ENCODE assay signal across 8 cellular contexts in the genomic region with DNA sequence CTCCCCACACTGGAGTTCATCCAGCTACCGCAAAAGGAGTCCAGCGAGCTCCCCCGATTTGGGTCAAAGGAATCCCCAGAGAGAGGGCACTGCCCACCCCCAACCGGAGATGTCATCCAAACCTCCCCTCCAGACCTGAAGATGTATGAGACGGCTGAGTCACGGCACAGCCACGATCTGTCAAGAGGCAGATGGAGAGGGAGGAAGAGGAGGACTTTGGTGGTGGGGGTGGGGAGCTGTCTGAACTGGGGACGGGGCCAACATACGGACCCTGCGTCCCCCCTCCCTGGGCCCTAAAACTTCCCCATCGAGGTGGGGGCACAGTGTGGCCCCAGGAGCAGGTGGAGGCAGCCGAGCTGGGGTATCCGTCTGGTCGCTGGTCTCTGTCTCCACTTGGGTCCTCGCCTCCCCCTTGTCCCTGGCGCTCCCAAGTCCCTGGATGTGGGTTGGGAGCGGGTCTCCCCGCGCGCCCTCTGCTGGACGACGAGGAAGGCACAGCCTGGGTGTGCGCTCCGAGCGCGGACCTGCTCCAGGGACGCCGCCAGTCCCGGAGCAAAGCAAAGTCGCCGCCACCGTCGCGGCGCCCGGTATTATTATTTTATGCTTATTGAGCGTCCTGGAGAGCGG. TPM values are rescaled to one million over a fixed set of nuclear protein-coding genes. Genes with fewer than 3 reads are reported as not detected.
DNase-seq lines count a peak whose midpoint lies in the region; ATAC-seq and TF ChIP-seq lines count a peak whose summit lies in the region.

No MANE protein-coding gene starts in this region.

- POLR2A ChIA-PET in Caco-2 (lab: Charles Lee) = interaction anchor here (0.5 kb wide), 1 partner anchor 37 kb away, joined by 10 read pairs; no protein-coding TSS in a partner anchor

- TF ChIP-seq POLR2A in esophagus squamous epithelium (IDR thresholded peaks at IDR 0.05) = no peak
- TF ChIP-seq POLR2A in tibial nerve (IDR thresholded peaks at IDR 0.05) = no peak

- peaks cover 9% of the 10 kb centered on the region for H3K4me1 Mint-ChIP-seq in Caco-2 (ENCODE audit: low read depth, unreplicated experiment)
- H3K4me1 Mint-ChIP-seq in activated T-cell treated with anti-CD3 and anti-CD28 coated beads, Interleukin-2, amount 50 U/mL, for 24 hours (ENCODE audit: low read depth) = peaks cover 76% of the 10 kb centered on the region

- H3K9me3 Mint-ChIP-seq in Caco-2 (ENCODE audit: unreplicated experiment) = no peaks in the 10 kb centered on the region
- no peaks in the 10 kb centered on the region for H3K9me3 Mint-ChIP-seq in activated T-cell treated with anti-CD3 and anti-CD28 coated beads, Interleukin-2, amount 50 U/mL, for 24 hours

- H3K4me1 ChIP-seq in Caco-2 = peaks cover 15% of the 10 kb centered on the region
- peaks cover 24 to 45% (median 28%) of the 10 kb centered on the region in 3 donors for H3K4me1 ChIP-seq in esophagus squamous epithelium
- peaks cover 12 to 15% of the 10 kb centered on the region in 2 donors for H3K4me1 ChIP-seq in mucosa of rectum (ENCODE audit: control insufficient read depth in 2 of 2, insufficient read depth in 2 of 2, low read length in 2 of 2)
- H3K4me1 ChIP-seq in tibial nerve = peaks cover 0 to 43% (median 26%) of the 10 kb centered on the region in 4 donors

- H3K36me3 Mint-ChIP-seq in Caco-2 (ENCODE audit: insufficient read depth, unreplicated experiment) = no peaks in the 10 kb centered on the region
- H3K36me3 Mint-ChIP-seq in activated T-cell treated with anti-CD3 and anti-CD28 coated beads, Interleukin-2, amount 50 U/mL, for 24 hours (ENCODE audit: low read depth) = no peaks in the 10 kb centered on the region

- DNase-seq in Caco-2 (peak; percentile 78 to 88), NOMO-1 treated with DMSO at 0.1 percent for 48 hours (lab: John Stamatoyannopoulos, UW; ENCODE audit: unreplicated experiment) (peak; percentile 35), esophagus squamous epithelium (lab: John Stamatoyannopoulos, UW) (no peak), tibial nerve (ENCODE audit: low spot score in 2 of 2) (peak; percentile 60 to 75), NK-92 (lab: John Stamatoyannopoulos, UW; ENCODE audit: unreplicated experiment) (no peak)
- peak; percentile 82 for DNase-seq in activated T-cell treated with anti-CD3 and anti-CD28 coated beads, Interleukin-2, amount 50 U/mL, for 24 hours

- 0 to 3% methylated on average over 4 to 16 of the region's 38 CpGs for WGBS in esophagus squamous epithelium, 2 donors
- WGBS in tibial nerve, 2 donors = 4 to 5% methylated on average over 27 to 34 of the region's 38 CpGs

- no TSS peak for BruUV-seq in Caco-2 (replicated peaks; lab: Mats Ljungman, UMichigan)

- peak overlapping the region; percentile 62 for H3K4me3 Mint-ChIP-seq in Caco-2 (ENCODE audit: unreplicated experiment)
- peak overlapping the region; percentile 73 for H3K4me3 Mint-ChIP-seq in activated T-cell treated with anti-CD3 and anti-CD28 coated beads, Interleukin-2, amount 50 U/mL, for 24 hours

- H3K9ac ChIP-seq in mucosa of rectum (ENCODE audit: low read depth in 1 of 2, low read length in 2 of 2) = peak overlapping the region in 1 of 2 donors; percentile 39

- no peak for TF ChIP-seq EP300 in tibial nerve (IDR thresholded peaks at IDR 0.05)

- H3K4me3 ChIP-seq in Caco-2 (ENCODE audit: low read depth, low read length) (peak overlapping the region; percentile 34), esophagus squamous epithelium (peak overlapping the region; percentile 19 to 66 (median 32)), mucosa of rectum (ENCODE audit: low read length in 2 of 2) (peak overlapping the region; percentile 25 to 61), tibial nerve (peak overlapping the region in 3 of 4 donors; percentile 2 to 49 (median 42))

- peak; percentile 43 for ATAC-seq in HG02759 (IDR thresholded peaks at IDR 0.05; ENCODE audit: unreplicated experiment)

- intact Hi-C loops in Caco-2 (cut with micrococcal nuclease; ENCODE audit: unreplicated experiment) (no loop called here), esophagus squamous epithelium (cut with DNase I) (no loop called here)

- H3K9me3 ChIP-seq in Caco-2 (no peaks in the 10 kb centered on the region), esophagus squamous epithelium (no peaks in the 10 kb centered on the region), mucosa of rectum (ENCODE audit: control insufficient read depth in 2 of 2, low read length in 2 of 2) (no peaks in the 10 kb centered on the region), tibial nerve (no peaks in the 10 kb centered on the region)

- H3K27ac ChIP-seq in esophagus squamous epithelium (peak overlapping the region in 3 of 4 donors; percentile 7 to 57 (median 33)), mucosa of rectum (ENCODE audit: low read depth in 2 of 2, low read length in 2 of 2) (peak overlapping the region in 1 of 2 donors; percentile 56), tibial nerve (no peak overlapping the region)

- CTCF ChIA-PET in Caco-2 (lab: Charles Lee) = interaction anchor here (0.5 to 1.4 kb wide), 3 partner anchors 21 to 275 kb away, joined by 4 to 6 read pairs (median 4); a partner anchor contains a TSS

- H3K27me3 ChIP-seq in Caco-2 (replicated peaks; ENCODE audit: control insufficient read depth, insufficient read depth, low read length) = peaks cover 7% of the 10 kb centered on the region
- H3K27me3 ChIP-seq in esophagus squamous epithelium = peaks cover 20 to 82% (median 28%) of the 10 kb centered on the region in 4 donors
- peaks cover 45 to 46% of the 10 kb centered on the region in 2 donors for H3K27me3 ChIP-seq in mucosa of rectum (ENCODE audit: control insufficient read depth in 2 of 2, insufficient read depth in 2 of 2, low read length in 2 of 2)
- H3K27me3 ChIP-seq in tibial nerve = peaks cover 0 to 86% of the 10 kb centered on the region in 2 donors

- H3K36me3 ChIP-seq in Caco-2 (ENCODE audit: control insufficient read depth, insufficient read depth, low read length) (no peaks in the 10 kb centered on the region), esophagus squamous epithelium (no peaks in the 10 kb centered on the region), mucosa of rectum (ENCODE audit: control insufficient read depth in 2 of 2, insufficient read depth in 2 of 2, low read length in 2 of 2) (no peaks in the 10 kb centered on the region), tibial nerve (no peaks in the 10 kb centered on the region)

- H3K27ac Mint-ChIP-seq in Caco-2 (ENCODE audit: unreplicated experiment) = no peak overlapping the region
- no peak overlapping the region for H3K27ac Mint-ChIP-seq in activated T-cell treated with anti-CD3 and anti-CD28 coated beads, Interleukin-2, amount 50 U/mL, for 24 hours

- peaks cover 28% of the 10 kb centered on the region for H3K27me3 Mint-ChIP-seq in Caco-2 (ENCODE audit: insufficient read depth, unreplicated experiment)
- peaks cover 57% of the 10 kb centered on the region for H3K27me3 Mint-ChIP-seq in activated T-cell treated with anti-CD3 and anti-CD28 coated beads, Interleukin-2, amount 50 U/mL, for 24 hours

- TF ChIP-seq CTCF in Caco-2 (IDR thresholded peaks at IDR 0.05; ENCODE audit: insufficient read depth in 1 of 2, low read depth in 1 of 2, low read length in 1 of 2, severe bottlenecking in 1 of 2, unreplicated experiment in 1 of 2) = peak; percentile 86 to 87
- peak; percentile 83 to 94 (median 89) for TF ChIP-seq CTCF in esophagus squamous epithelium (IDR thresholded peaks at IDR 0.05)
- peak; percentile 87 to 95 (median 92) for TF ChIP-seq CTCF in tibial nerve (IDR thresholded peaks at IDR 0.05)

RNA-seq across cellular contexts. Expression of a gene that starts 3.8 kb away (rescaled TPM):
- total RNA-seq in Caco-2 (2022) = 3.6 and 3.7 TPM in 2 replicates
- total RNA-seq in esophagus squamous epithelium = 1 to 10 TPM in 3 of 4 donors, under 1 TPM in 1; 0.87 to 7.1 (median 2.3) TPM
- total RNA-seq in tibial nerve = 10 to 100 TPM in 2 of 4 donors, 1 to 10 TPM in 2; 8.7 to 12.7 (median 10.0) TPM

RNA-seq across cellular contexts. Expression of a gene that starts 20.8 kb away (rescaled TPM):
- total RNA-seq in Caco-2 (2022) (154 and 164 TPM in 2 replicates), esophagus squamous epithelium (100 to 1,000 TPM; 128 to 171 (median 152) TPM), tibial nerve (100 to 1,000 TPM; 127 to 260 (median 155) TPM)

RNA-seq across cellular contexts. Expression of a gene that starts 43.8 kb away (rescaled TPM):
- 124 and 134 TPM in 2 replicates for total RNA-seq in Caco-2 (2022)
- total RNA-seq in esophagus squamous epithelium = 10 to 100 TPM; 41.8 to 74.2 (median 50.7) TPM
- total RNA-seq in tibial nerve = 100 to 1,000 TPM; 112 to 166 (median 125) TPM

Comparison
In these comparisons a context has a peak if more than half of its experiments do, and no peak if none do; other contexts are left out.
1. DNase-seq: peak in Caco-2 (2 of 2), NOMO-1 treated with DMSO at 0.1 percent for 48 hours (single experiment), activated T-cell treated with anti-CD3 and anti-CD28 coated beads, Interleukin-2, amount 50 U/mL, for 24 hours (single experiment) and tibial nerve (2 of 2); none in esophagus squamous epithelium (single experiment) and NK-92 (single experiment).
2. H3K27ac ChIP-seq: peak in esophagus squamous epithelium (3 of 4); none in tibial nerve (0 of 4).
3. Peak in every context shown above with its lines, with median percentiles within 50 percentile points of each other: H3K4me3 ChIP-seq and CTCF ChIP-seq.